8 cellular contexts compared by ENCODE assay signal in the genomic region with DNA sequence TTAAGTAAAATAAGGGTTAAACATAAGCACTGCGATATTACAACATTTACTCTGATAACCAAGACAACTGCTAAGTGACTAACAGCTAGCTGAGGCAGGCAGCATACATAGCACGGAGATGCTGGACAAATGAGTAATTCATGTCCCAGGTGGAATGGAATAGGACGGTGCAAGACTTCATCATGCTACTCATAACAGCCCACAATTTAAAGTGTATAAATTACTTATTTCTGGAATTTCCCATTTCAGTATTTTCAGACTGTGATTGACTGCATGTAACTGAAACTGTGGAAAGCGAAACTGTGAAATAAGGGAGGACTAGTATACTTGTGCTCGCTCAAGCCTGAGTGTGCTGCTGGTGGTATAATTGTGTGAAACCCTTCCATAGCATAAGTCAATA. TPM values are rescaled to one million over a fixed set of nuclear protein-coding genes. Genes with fewer than 3 reads are reported as not detected.
DNase-seq lines count a peak whose midpoint lies in the region; ATAC-seq and TF ChIP-seq lines count a peak whose summit lies in the region.

No MANE protein-coding gene starts in this region.

- peak; percentile 89 to 96 for ATAC-seq in activated T-cell treated with anti-CD3 and anti-CD28 coated beads, Interleukin-2, amount 50 U/mL, for 4 hours
- peak; percentile 89 for ATAC-seq in HG02885 (IDR thresholded peaks at IDR 0.05; ENCODE audit: poor library complexity, unreplicated experiment)

- H3K4me1 ChIP-seq in smooth muscle cell (ENCODE audit: low read depth), result peaks cover 6% of the 10 kb centered on the region

- no peaks in the 10 kb centered on the region for H3K9me2 ChIP-seq in SU-DHL-6 (replicated peaks; ENCODE audit: insufficient read depth, low read length)

- no peak overlapping the region for H3K4me3 ChIP-seq in SU-DHL-6 (ENCODE audit: insufficient read depth, low read length, poor library complexity, severe bottlenecking)
- no peak overlapping the region for H3K4me3 ChIP-seq in smooth muscle cell

- no peak for TF ChIP-seq CTCF in SU-DHL-6 (IDR thresholded peaks at IDR 0.05; ENCODE audit: insufficient read depth, low read length, poor library complexity, severe bottlenecking)
- no peak for TF ChIP-seq CTCF in smooth muscle cell (IDR thresholded peaks at IDR 0.05; ENCODE audit: borderline replicate concordance, insufficient read depth, poor library complexity, severe bottlenecking)
- no peak for TF ChIP-seq CTCF in CD14-positive monocyte (IDR thresholded peaks at IDR 0.05)

- no peaks in the 10 kb centered on the region for H3K27me3 Mint-ChIP-seq in activated T-cell treated with anti-CD3 and anti-CD28 coated beads, Interleukin-2, amount 50 U/mL, for 4 hours (ENCODE audit: low read depth)
- no peaks in the 10 kb centered on the region for H3K27me3 Mint-ChIP-seq in CD14-positive monocyte (ENCODE audit: low read depth in 3 of 3)

- H2AFZ ChIP-seq in SU-DHL-6 (ENCODE audit: low read depth, low read length, severe bottlenecking) (no peak overlapping the region), smooth muscle cell (ENCODE audit: low read depth) (no peak overlapping the region)

- no peaks in the 10 kb centered on the region for H3F3A ChIP-seq in SU-DHL-6 (ENCODE audit: insufficient read depth)
- H3F3A ChIP-seq in smooth muscle cell (ENCODE audit: low read depth), result no peaks in the 10 kb centered on the region

- peak overlapping the region; percentile 2 for H3K4me2 ChIP-seq in SU-DHL-6 (ENCODE audit: low read depth, low read length, poor library complexity, severe bottlenecking)
- no peak overlapping the region for H3K4me2 ChIP-seq in smooth muscle cell

- H3K79me2 ChIP-seq in SU-DHL-6 (ENCODE audit: insufficient read depth, low read length), result peaks cover 95% of the 10 kb centered on the region
- peaks cover 97% of the 10 kb centered on the region for H3K79me2 ChIP-seq in smooth muscle cell (ENCODE audit: low read depth)

- no peak overlapping the region for H3K27ac ChIP-seq in SU-DHL-6 (ENCODE audit: low read depth, low read length)
- H3K27ac ChIP-seq in smooth muscle cell (ENCODE audit: low read depth), result peak overlapping the region; percentile 31

- no peak for DNase-seq in activated T-cell treated with anti-CD3 and anti-CD28 coated beads, Interleukin-2, amount 50 U/mL, for 4 hours
- DNase-seq in activated T-cell treated with anti-CD3 and anti-CD28 coated beads, Interleukin-2, amount 50 U/mL, for 48 hours, result no peak
- DNase-seq in smooth muscle cell (lab: John Stamatoyannopoulos, UW; ENCODE audit: unreplicated experiment), result no peak
- no peak for DNase-seq in CD14-positive monocyte (ENCODE audit: low spot score)
- DNase-seq in activated CD4-positive, alpha-beta T cell treated with anti-CD3 and anti-CD28 coated beads for 4 hours, result no peak
- no peak for DNase-seq in DMS53 treated with DMSO at 0.1 percent for 48 hours (lab: John Stamatoyannopoulos, UW; ENCODE audit: unreplicated experiment)

- H4K20me1 ChIP-seq in SU-DHL-6 (ENCODE audit: low read depth, low read length) (peaks cover 7% of the 10 kb centered on the region), smooth muscle cell (ENCODE audit: low read depth) (peaks cover 100% of the 10 kb centered on the region)

- no peaks in the 10 kb centered on the region for H3K9me3 ChIP-seq in SU-DHL-6 (ENCODE audit: insufficient read depth, low read length)
- H3K9me3 ChIP-seq in smooth muscle cell (replicated peaks; ENCODE audit: low read depth), result no peaks in the 10 kb centered on the region

- H3K9ac ChIP-seq in SU-DHL-6 (ENCODE audit: low read length) (no peak overlapping the region), smooth muscle cell (ENCODE audit: low read depth) (no peak overlapping the region)

- H3K36me3 ChIP-seq in SU-DHL-6 (ENCODE audit: low read length), result no peaks in the 10 kb centered on the region
- no peaks in the 10 kb centered on the region for H3K36me3 ChIP-seq in smooth muscle cell (ENCODE audit: low read depth)

- H3K36me3 Mint-ChIP-seq in activated T-cell treated with anti-CD3 and anti-CD28 coated beads, Interleukin-2, amount 50 U/mL, for 4 hours (ENCODE audit: insufficient read depth), result peaks cover 10% of the 10 kb centered on the region
- H3K36me3 Mint-ChIP-seq in CD14-positive monocyte, result peaks cover 7 to 17% of the 10 kb centered on the region in 2 donors

- 65% methylated on average over 5 of the region's 5 CpGs for WGBS in smooth muscle cell (ENCODE audit: low lambda C conversion rate)

- H3K27me3 ChIP-seq in SU-DHL-6 (ENCODE audit: low read length) (no peaks in the 10 kb centered on the region), smooth muscle cell (ENCODE audit: low read depth) (no peaks in the 10 kb centered on the region)

- no peak overlapping the region for H3K4me3 Mint-ChIP-seq in activated T-cell treated with anti-CD3 and anti-CD28 coated beads, Interleukin-2, amount 50 U/mL, for 4 hours
- peak overlapping the region in 1 of 2 donors; percentile 27 for H3K4me3 Mint-ChIP-seq in CD14-positive monocyte

- intact Hi-C loops in CD14-positive monocyte (cut with micrococcal nuclease), result no loop called here

- peaks cover 33% of the 10 kb centered on the region for H3K4me1 Mint-ChIP-seq in activated T-cell treated with anti-CD3 and anti-CD28 coated beads, Interleukin-2, amount 50 U/mL, for 4 hours (ENCODE audit: low read depth)
- H3K4me1 Mint-ChIP-seq in CD14-positive monocyte, result no peaks in the 10 kb centered on the region

- no peak overlapping the region for H3K27ac Mint-ChIP-seq in CD14-positive monocyte

- no peaks in the 10 kb centered on the region for H3K9me3 Mint-ChIP-seq in activated T-cell treated with anti-CD3 and anti-CD28 coated beads, Interleukin-2, amount 50 U/mL, for 4 hours
- H3K9me3 Mint-ChIP-seq in CD14-positive monocyte, result no peaks in the 10 kb centered on the region

RNA-seq across cellular contexts. Expression of gene IER3IP1, which starts 12.9 kb away (rescaled TPM):
- total RNA-seq in activated T-cell treated with anti-CD3 and anti-CD28 coated beads, Interleukin-2, amount 50 U/mL, for 4 hours, result 10 to 100 TPM; 14.4 to 17.4 (median 15.6) TPM
- total RNA-seq in smooth muscle cell, result 35.8 and 43.2 TPM in 2 replicates
- 38.3 and 39.9 TPM in 2 replicates for polyA plus RNA-seq in smooth muscle cell
- 10 to 100 TPM; 14.4 to 17.2 TPM for polyA plus RNA-seq in CD14-positive monocyte

RNA-seq across cellular contexts. Expression of gene HDHD2, which starts 12.9 kb away (rescaled TPM):
- 10 to 100 TPM; 14.8 to 28.8 (median 20.8) TPM for total RNA-seq in activated T-cell treated with anti-CD3 and anti-CD28 coated beads, Interleukin-2, amount 50 U/mL, for 4 hours
- 9.9 and 20.6 TPM in 2 replicates for total RNA-seq in smooth muscle cell
- polyA plus RNA-seq in smooth muscle cell, result 14.9 and 16.4 TPM in 2 replicates
- polyA plus RNA-seq in CD14-positive monocyte, result 10 to 100 TPM; 30.6 to 38.1 TPM
